In genomic region chr9:17269799-17270198, GRCh38 we compare ENCODE assay signal across 18 cellular contexts.
DNase-seq lines count a peak whose midpoint lies in the region; ATAC-seq, FAIRE-seq and TF ChIP-seq lines count a peak whose summit lies in the region.
"Had no signal": no experiment of that assay in that cellular context is flagged by ENCODE, and none has a peak within 500 bp of the region (broad histone marks: within the 10 kb centered on the region; RNA-seq: fewer than 3 reads in every experiment).

No MANE protein-coding gene starts in this region.

- no peak for TF ChIP-seq RAD21 in A549 (conservative IDR thresholded peaks at IDR 0.05 in 1 of 2, IDR thresholded peaks at IDR 0.05 in 1 of 2)

- POLR2A ChIA-PET in A549 (lab: Yijun Ruan, JAX), result no interaction called here
- POLR2A ChIA-PET in OCI-LY7 (lab: Charles Lee), result no interaction called here

- H3K4me2 ChIP-seq in A549 (no peak overlapping the region), OCI-LY7 (ENCODE audit: low read length) (no peak overlapping the region)
- H3K4me2 ChIP-seq: BLaER1 had no signal

- H2AFZ ChIP-seq in OCI-LY7 (ENCODE audit: low read length), result no peak overlapping the region

- BruUV-seq in OCI-LY7 (replicated peaks; lab: Mats Ljungman, UMichigan), result no TSS peak

- intact Hi-C loops in OCI-LY7 (cut with micrococcal nuclease; ENCODE audit: unreplicated experiment), result no loop called here

- H3K9me2 ChIP-seq in OCI-LY7 (ENCODE audit: insufficient read depth, low read length), result no peaks in the 10 kb centered on the region

- CTCF ChIA-PET in A549 (lab: Yijun Ruan, JAX) (no interaction called here), OCI-LY7 (lab: Charles Lee; ENCODE audit: unreplicated experiment) (no interaction called here)

- no peaks in the 10 kb centered on the region for H3K27me3 ChIP-seq in adipocyte (replicated peaks; ENCODE audit: control insufficient read depth, insufficient read depth, low read length)
- H3K27me3 ChIP-seq: BLaER1 had no signal

- no peaks in the 10 kb centered on the region for H3K79me2 ChIP-seq in OCI-LY7 (ENCODE audit: insufficient read depth, low read depth, low read length)

- H3K36me3 ChIP-seq in adipocyte (ENCODE audit: control insufficient read depth, insufficient read depth, low read length, severe bottlenecking) (no peaks in the 10 kb centered on the region), OCI-LY7 (ENCODE audit: insufficient read depth, low read length) (no peaks in the 10 kb centered on the region)
- H3K36me3 ChIP-seq: BLaER1 had no signal

- no peak for TF ChIP-seq CTCF in A549 (IDR thresholded peaks at IDR 0.05)
- no peak for TF ChIP-seq CTCF in OCI-LY7 (conservative IDR thresholded peaks at IDR 0.05; ENCODE audit: low read length)

- no peak overlapping the region for H3K9ac ChIP-seq in adipocyte (ENCODE audit: low read length)
- H3K9ac ChIP-seq: BLaER1 had no signal

- no peak for TF ChIP-seq EP300 in A549 (IDR thresholded peaks at IDR 0.05)

- ATAC-seq in A549, result no peak
- ATAC-seq in HG03565 (IDR thresholded peaks at IDR 0.05; ENCODE audit: unreplicated experiment), result no peak
- ATAC-seq: GM12878, HCT116 had no signal

- TF ChIP-seq POLR2A in A549 (IDR thresholded peaks at IDR 0.05; ENCODE audit: low read length), result no peak

- H3K27ac ChIP-seq in A549 (no peak overlapping the region), OCI-LY7 (ENCODE audit: low read depth, low read length, poor library complexity, severe bottlenecking) (no peak overlapping the region)
- H3K27ac ChIP-seq: BLaER1 had no signal

- FAIRE-seq in A549 (lab: Jason Lieb, UNC) (no peak), G401.6 (lab: Jason Lieb, UNC) (peak; percentile 57), frontal cortex (lab: Jason Lieb, UNC) (peak; percentile 47)
- FAIRE-seq: GM12878, HTR-8/SVneo had no signal

- H3K4me3 ChIP-seq in A549 (no peak overlapping the region), adipocyte (ENCODE audit: low read length) (no peak overlapping the region), OCI-LY7 (ENCODE audit: low read depth, low read length, poor library complexity, severe bottlenecking) (no peak overlapping the region)
- H3K4me3 ChIP-seq: BLaER1, GM12878 had no signal

- no peaks in the 10 kb centered on the region for H4K20me1 ChIP-seq in OCI-LY7 (ENCODE audit: insufficient read depth, low read length)
- H4K20me1 ChIP-seq: BLaER1 had no signal

- no peak for DNase-seq in A549 (ENCODE audit: low read depth in 1 of 2, low spot score in 1 of 2)
- peak; percentile 4 for DNase-seq in adipocyte (ENCODE audit: low read depth)
- no peak for DNase-seq in frontal cortex (ENCODE audit: low spot score in 2 of 2)
- no peak for DNase-seq in OCI-LY7 (ENCODE audit: low spot score)
- DNase-seq in amygdala (lab: John Stamatoyannopoulos, UW), result no peak
- DNase-seq in T1000 (lab: John Stamatoyannopoulos, UW), result no peak
- DNase-seq: CD4-positive, alpha-beta memory T cell; DMS79 treated with DMSO at 0.1 percent for 48 hours; GOT3; H7; HFFc6; KG1 had no signal

- H3K9me3 ChIP-seq in A549, result no peaks in the 10 kb centered on the region
- no peaks in the 10 kb centered on the region for H3K9me3 ChIP-seq in adipocyte (ENCODE audit: control insufficient read depth, low read length)
- H3K9me3 ChIP-seq in OCI-LY7 (ENCODE audit: low read length), result no peaks in the 10 kb centered on the region

- H3K4me1 ChIP-seq in A549 (no peaks in the 10 kb centered on the region), adipocyte (ENCODE audit: control insufficient read depth, insufficient read depth, low read length) (no peaks in the 10 kb centered on the region), OCI-LY7 (ENCODE audit: insufficient read depth, low read length, poor library complexity, severe bottlenecking) (no peaks in the 10 kb centered on the region)

TF ChIP-seq in A549, 52 proteins besides CTCF, POLR2A, EP300 and RAD21:
- no peak for TF ChIP-seq PHF8 (IDR thresholded peaks at IDR 0.05; ENCODE audit: borderline replicate concordance, low read depth)
- no peak for TF ChIP-seq CBX2 (IDR thresholded peaks at IDR 0.05; ENCODE audit: borderline replicate concordance, low read depth)
- TF ChIP-seq SREBF2 (IDR thresholded peaks at IDR 0.05), result no peak
- TF ChIP-seq HDAC2 (IDR thresholded peaks at IDR 0.05), result no peak
- TF ChIP-seq MAZ (IDR thresholded peaks at IDR 0.05; ENCODE audit: borderline replicate concordance, low read depth, low read length), result no peak
- TF ChIP-seq, protein P1, sequence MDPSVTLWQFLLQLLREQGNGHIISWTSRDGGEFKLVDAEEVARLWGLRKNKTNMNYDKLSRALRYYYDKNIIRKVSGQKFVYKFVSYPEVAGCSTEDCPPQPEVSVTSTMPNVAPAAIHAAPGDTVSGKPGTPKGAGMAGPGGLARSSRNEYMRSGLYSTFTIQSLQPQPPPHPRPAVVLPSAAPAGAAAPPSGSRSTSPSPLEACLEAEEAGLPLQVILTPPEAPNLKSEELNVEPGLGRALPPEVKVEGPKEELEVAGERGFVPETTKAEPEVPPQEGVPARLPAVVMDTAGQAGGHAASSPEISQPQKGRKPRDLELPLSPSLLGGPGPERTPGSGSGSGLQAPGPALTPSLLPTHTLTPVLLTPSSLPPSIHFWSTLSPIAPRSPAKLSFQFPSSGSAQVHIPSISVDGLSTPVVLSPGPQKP (IDR thresholded peaks at IDR 0.05; ENCODE audit: low read depth, low read length), result no peak
- no peak for TF ChIP-seq GATA3 (IDR thresholded peaks at IDR 0.05; ENCODE audit: borderline replicate concordance)
- TF ChIP-seq CBX8 (IDR thresholded peaks at IDR 0.05), result no peak
- no peak for TF ChIP-seq BHLHE40 (IDR thresholded peaks at IDR 0.05; ENCODE audit: low read depth, low read length)
- no peak for TF ChIP-seq CHD2 (IDR thresholded peaks at IDR 0.05; ENCODE audit: low read length, partially characterized antibody)
- 0 out of 2 replicates have a peak, but pooled peaks have one; percentile 10 for TF ChIP-seq NFE2L2 (conservative IDR thresholded peaks at IDR 0.05; ENCODE audit: low read length)
- TF ChIP-seq, protein P2, sequence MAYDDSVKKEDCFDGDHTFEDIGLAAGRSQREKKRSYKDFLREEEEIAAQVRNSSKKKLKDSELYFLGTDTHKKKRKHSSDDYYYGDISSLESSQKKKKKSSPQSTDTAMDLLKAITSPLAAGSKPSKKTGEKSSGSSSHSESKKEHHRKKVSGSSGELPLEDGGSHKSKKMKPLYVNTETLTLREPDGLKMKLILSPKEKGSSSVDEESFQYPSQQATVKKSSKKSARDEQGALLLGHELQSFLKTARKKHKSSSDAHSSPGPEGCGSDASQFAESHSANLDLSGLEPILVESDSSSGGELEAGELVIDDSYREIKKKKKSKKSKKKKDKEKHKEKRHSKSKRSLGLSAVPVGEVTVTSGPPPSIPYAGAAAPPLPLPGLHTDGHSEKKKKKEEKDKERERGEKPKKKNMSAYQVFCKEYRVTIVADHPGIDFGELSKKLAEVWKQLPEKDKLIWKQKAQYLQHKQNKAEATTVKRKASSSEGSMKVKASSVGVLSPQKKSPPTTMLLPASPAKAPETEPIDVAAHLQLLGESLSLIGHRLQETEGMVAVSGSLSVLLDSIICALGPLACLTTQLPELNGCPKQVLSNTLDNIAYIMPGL (CRISPR knock-in tag; IDR thresholded peaks at IDR 0.05; ENCODE audit: borderline replicate concordance), result no peak
- TF ChIP-seq MAFK (IDR thresholded peaks at IDR 0.05; ENCODE audit: partially characterized antibody), result peak; percentile 72
- no peak for TF ChIP-seq POLR2AphosphoS2 (conservative IDR thresholded peaks at IDR 0.05; ENCODE audit: low read length)
- no peak for TF ChIP-seq TP53 (CRISPR knock-in tag; IDR thresholded peaks at IDR 0.05)
- no peak for TF ChIP-seq TFCP2L1 (CRISPR knock-in tag; IDR thresholded peaks at IDR 0.05)
- TF ChIP-seq JUNB (IDR thresholded peaks at IDR 0.05), result no peak
